ENCODE assay signal across 16 cellular contexts in genomic region chr2:102801858-102802699, GRCh38. TPM values are rescaled to one million over a fixed set of nuclear protein-coding genes. Genes with fewer than 3 reads are reported as not detected.
"Had no signal": no experiment of that assay in that cellular context is flagged by ENCODE, and none has a peak within 500 bp of the region (broad histone marks: within the 10 kb centered on the region; RNA-seq: fewer than 3 reads in every experiment).

No MANE protein-coding gene starts in this region.

- ATAC-seq: lower lobe of right lung had no signal

- H3K4me3 ChIP-seq: ascending aorta, esophagus squamous epithelium, hepatocyte, lower lobe of right lung, spleen, transverse colon had no signal

- H3K4me1 ChIP-seq: ascending aorta, esophagus squamous epithelium, lower lobe of right lung, transverse colon had no signal

- H3K36me3 ChIP-seq: brain microvascular endothelial cell, lower lobe of right lung, transverse colon had no signal

- H3K27me3 ChIP-seq: ascending aorta, brain microvascular endothelial cell, esophagus squamous epithelium, hepatocyte, spleen, transverse colon had no signal

- H3K27ac ChIP-seq: ascending aorta, brain microvascular endothelial cell, esophagus squamous epithelium, hepatocyte, lower lobe of right lung, spleen, transverse colon had no signal

- DNase-seq: activated CD4-positive, alpha-beta memory T cell treated with anti-CD3 and anti-CD28 coated beads for 36 hours; activated CD4-positive, CD25-positive, alpha-beta regulatory T cell treated with anti-CD3 and anti-CD28 coated beads, Interleukin-2, amount 50 U/mL, for 72 hours; activated CD8-positive, alpha-beta memory T cell treated with anti-CD3 and anti-CD28 coated beads, Interleukin-2, amount 50 U/mL, for 4 hours; activated gamma-delta T cell; activated naive CD4-positive, alpha-beta T cell treated with anti-CD3 and anti-CD28 coated beads, Interleukin-2, amount 10 ng/mL, durations not matched to agents 7 days and 5 days; activated T-cell treated with anti-CD3 and anti-CD28 coated beads, Interleukin-2, amount 50 U/mL, for 24 hours; central memory CD4-positive, alpha-beta T cell; esophagus squamous epithelium; islet precursor cell; lower lobe of right lung; posterior cingulate gyrus; spleen; transverse colon had no signal

RNA-seq across cellular contexts. Expression of gene TMEM182, which starts 40.2 kb away (rescaled TPM):
- total RNA-seq: ascending aorta had no signal
